17 cellular contexts compared by ENCODE assay signal in genomic region chr2:43736637-43737036, GRCh38. TPM values are rescaled to one million over a fixed set of nuclear protein-coding genes. Genes with fewer than 3 reads are reported as not detected.
DNase-seq lines count a peak whose midpoint lies in the region; TF ChIP-seq lines count a peak whose summit lies in the region.
"Had no signal": no experiment of that assay in that cellular context is flagged by ENCODE, and none has a peak within 500 bp of the region (broad histone marks: within the 10 kb centered on the region; RNA-seq: fewer than 3 reads in every experiment).

No MANE protein-coding gene starts in this region.

- H3K36me3 ChIP-seq in ACC112 (ENCODE audit: insufficient read depth, low read length) (no peaks in the 10 kb centered on the region), SJSA1 (no peaks in the 10 kb centered on the region), brain microvascular endothelial cell (replicated peaks) (no peaks in the 10 kb centered on the region)

- peaks cover 18% of the 10 kb centered on the region for H3K4me1 Mint-ChIP-seq in osteocyte (ENCODE audit: unreplicated experiment)
- H3K4me1 Mint-ChIP-seq: CD14-positive monocyte had no signal

- H3K4me3 Mint-ChIP-seq in osteocyte (ENCODE audit: unreplicated experiment), result no peak overlapping the region
- H3K4me3 Mint-ChIP-seq: CD14-positive monocyte had no signal

- peak overlapping the region; percentile 7 for H3K27ac Mint-ChIP-seq in osteocyte (ENCODE audit: unreplicated experiment)

- in situ Hi-C loops in brain microvascular endothelial cell (cut with HindIII; ENCODE audit: low pct_ligation_motif_present, low sequenced_read_pairs), result no loop called here

- no peaks in the 10 kb centered on the region for H3K27me3 Mint-ChIP-seq in osteocyte (ENCODE audit: unreplicated experiment)

- H3K4me3 ChIP-seq in ACC112 (ENCODE audit: low read depth, low read length) (no peak overlapping the region), SJSA1 (no peak overlapping the region), brain microvascular endothelial cell (ENCODE audit: low read depth, low read length) (no peak overlapping the region)

- no peaks in the 10 kb centered on the region for H3K9me3 Mint-ChIP-seq in osteocyte (ENCODE audit: unreplicated experiment)

- H3K27ac ChIP-seq in ACC112 (ENCODE audit: low read depth, low read length) (peak overlapping the region; percentile 36), SJSA1 (peak overlapping the region; percentile 24; the same call in 1 of the 2 replicates), brain microvascular endothelial cell (peak overlapping the region; percentile 83)

- TF ChIP-seq CTCF in brain microvascular endothelial cell (IDR thresholded peaks at IDR 0.05; ENCODE audit: low read depth, low read length, missing control alignments) (no peak), osteocyte (IDR thresholded peaks at IDR 0.05) (no peak)

- H3K4me1 ChIP-seq in ACC112 (ENCODE audit: control insufficient read depth, insufficient read depth, low read length, unreplicated experiment) (peaks cover 20% of the 10 kb centered on the region), SJSA1 (replicated peaks) (peaks cover 13% of the 10 kb centered on the region)

- H2AFZ ChIP-seq in ACC112 (ENCODE audit: low read length, unreplicated experiment), result no peak overlapping the region

- H3K36me3 Mint-ChIP-seq in osteocyte (ENCODE audit: unreplicated experiment), result peaks cover 11% of the 10 kb centered on the region
- H3K36me3 Mint-ChIP-seq: CD14-positive monocyte had no signal

- H3K27me3 ChIP-seq in ACC112 (ENCODE audit: insufficient read depth, low read length) (no peaks in the 10 kb centered on the region), SJSA1 (replicated peaks) (no peaks in the 10 kb centered on the region), brain microvascular endothelial cell (replicated peaks) (no peaks in the 10 kb centered on the region)

- DNase-seq in SJSA1 (ENCODE audit: low read depth in 1 of 2, low spot score in 2 of 2) (no peak), brain microvascular endothelial cell (no peak), osteocyte (ENCODE audit: extremely low spot score, unreplicated experiment) (no peak), islet precursor cell (no peak), NCI-H1694 (lab: John Stamatoyannopoulos, UW) (no peak), H4 (ENCODE audit: low spot score) (no peak), NCI-H69 (lab: John Stamatoyannopoulos, UW) (no peak)
- DNase-seq: DMS53; GDM1; Kasumi-1; NCI-H1694 treated with DMSO at 0.1 percent for 48 hours; NCI-H2081 treated with DMSO at 0.1 percent for 48 hours; NCI-H446 treated with DMSO at 0.1 percent for 48 hours; NCI-H748 treated with DMSO at 0.1 percent for 48 hours; NK-92 treated with Interleukin-12 subunit alpha and Interleukin-12 subunit beta, amount 100 ng/mL, for 24 hours had no signal

- no peaks in the 10 kb centered on the region for H3K9me3 ChIP-seq in SJSA1 (replicated peaks)

- H3K79me2 ChIP-seq in ACC112 (ENCODE audit: control insufficient read depth, insufficient read depth, low read length, unreplicated experiment), result no peaks in the 10 kb centered on the region

RNA-seq across cellular contexts. Expression of gene DYNC2LI1, which starts 37.2 kb away (rescaled TPM):
- 12.7 and 15.7 TPM in 2 replicates for total RNA-seq in SJSA1 (2014; rRNA removed; shearing (Covaris generic))
- 16.7 and 18.4 TPM in 2 replicates for total RNA-seq in osteocyte
- total RNA-seq in H4 (2014; rRNA removed; shearing (Covaris generic)), result 13.5 and 21.5 TPM in 2 replicates

Comparison
In these comparisons a context has a peak if more than half of its experiments do, and no peak if none do; other contexts are left out.
1. H3K27ac ChIP-seq: peak in every context shown above with its lines; median percentile 83 in brain microvascular endothelial cell; 36 in ACC112; 24 in SJSA1.